Comparison of ENCODE assay signal across 29 cellular contexts in the genomic region with DNA sequence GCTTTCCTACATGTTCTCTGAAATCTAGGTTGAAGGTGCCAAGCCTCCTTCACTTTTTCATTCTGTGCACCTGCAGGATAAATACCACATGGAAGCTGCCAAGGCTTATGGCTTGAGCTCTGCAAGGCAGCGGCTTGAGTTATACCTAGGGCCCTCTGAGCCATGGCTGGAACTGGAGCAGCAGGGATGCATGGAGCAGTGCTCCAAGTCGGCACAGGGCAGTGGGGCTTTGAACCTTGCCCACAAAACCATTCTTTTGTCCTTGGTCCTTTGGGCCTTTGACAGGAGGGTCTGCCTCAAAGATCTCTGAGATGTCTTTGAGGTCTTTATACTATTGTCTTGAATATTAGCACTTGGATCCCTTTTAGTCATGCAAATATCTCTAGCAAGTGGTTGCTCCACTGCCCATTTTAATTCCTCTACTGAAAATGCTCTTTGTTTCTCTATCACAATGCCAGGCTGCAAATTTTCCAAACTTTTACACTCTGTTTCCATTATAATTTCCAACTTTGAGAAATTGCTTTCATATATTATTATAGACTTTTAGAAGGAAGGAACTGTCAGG.
"Had no signal": no experiment of that assay in that cellular context is flagged by ENCODE, and none has a peak within 500 bp of the region (broad histone marks: within the 10 kb centered on the region; RNA-seq: fewer than 3 reads in every experiment).

No MANE protein-coding gene starts in this region.

- H3K36me3 Mint-ChIP-seq: activated naive CD4-positive, alpha-beta T cell treated with anti-CD3 and anti-CD28 coated beads, Interleukin-2, amount 50 U/mL, for 24 hours had no signal

- H3K27me3 ChIP-seq: ascending aorta, body of pancreas, SJSA1 had no signal

- H3K27ac ChIP-seq: ascending aorta, body of pancreas, SJSA1 had no signal

- H3K4me3 ChIP-seq: ascending aorta, body of pancreas, SJSA1 had no signal

- H3K4me1 ChIP-seq: ascending aorta, body of pancreas, SJSA1 had no signal

- H3K4me1 Mint-ChIP-seq: activated B cell treated with CpG ODN at 0.5 μM for 24 hours; activated CD4-positive, alpha-beta T cell treated with anti-CD3 and anti-CD28 coated beads, Interleukin-2, amount 10 ng/mL, durations not matched to agents 24 days and 14 days; activated CD8-positive, alpha-beta memory T cell treated with anti-CD3 and anti-CD28 coated beads, Interleukin-2, amount 10 ng/mL, durations not matched to agents 7 days and 5 days; activated naive CD4-positive, alpha-beta T cell treated with anti-CD3 and anti-CD28 coated beads, Interleukin-2, amount 50 U/mL, for 24 hours; central memory CD8-positive, alpha-beta T cell had no signal

- DNase-seq: activated B cell treated with CpG ODN at 0.5 μM for 24 hours; activated CD4-positive, alpha-beta T cell treated with anti-CD3 and anti-CD28 coated beads for 1 hour; activated CD4-positive, alpha-beta T cell treated with anti-CD3 and anti-CD28 coated beads, Interleukin-2, amount 10 ng/mL, durations not matched to agents 24 days and 14 days; activated CD4-positive, alpha-beta T cell treated with anti-CD3 and anti-CD28 coated beads, Interleukin-2, amount 50 U/mL, for 48 hours; activated CD8-positive, alpha-beta memory T cell treated with anti-CD3 and anti-CD28 coated beads, Interleukin-2, amount 10 ng/mL, durations not matched to agents 7 days and 5 days; activated effector memory CD4-positive, alpha-beta T cell treated with Interleukin-2 at 50 U/mL for 16 hours; activated naive CD4-positive, alpha-beta T cell; activated T-cell treated with anti-CD3 and anti-CD28 coated beads, Interleukin-2, amount 50 U/mL, for 24 hours; amniotic stem cell; body of pancreas; Kasumi-1; NCI-H1105 treated with DMSO at 0.1 percent for 48 hours; NCI-H1436 treated with DMSO at 0.1 percent for 48 hours; NCI-H187 treated with DMSO at 0.1 percent for 48 hours; NCI-H2081 treated with DMSO at 0.1 percent for 48 hours; NCI-H446; NCI-H524; PC-3; SHP77; T-helper 9 cell had no signal

- H3K36me3 ChIP-seq: ascending aorta, SJSA1 had no signal

- H3K27me3 Mint-ChIP-seq: activated B cell treated with CpG ODN at 0.5 μM for 24 hours; activated CD4-positive, alpha-beta T cell treated with anti-CD3 and anti-CD28 coated beads, Interleukin-2, amount 10 ng/mL, durations not matched to agents 24 days and 14 days; activated CD8-positive, alpha-beta memory T cell treated with anti-CD3 and anti-CD28 coated beads, Interleukin-2, amount 10 ng/mL, durations not matched to agents 7 days and 5 days; activated naive CD4-positive, alpha-beta T cell treated with anti-CD3 and anti-CD28 coated beads, Interleukin-2, amount 50 U/mL, for 24 hours; central memory CD8-positive, alpha-beta T cell had no signal

- H3K9me3 ChIP-seq: ascending aorta, body of pancreas, SJSA1 had no signal

- H3K4me3 Mint-ChIP-seq: activated B cell treated with CpG ODN at 0.5 μM for 24 hours; activated CD4-positive, alpha-beta T cell treated with anti-CD3 and anti-CD28 coated beads, Interleukin-2, amount 10 ng/mL, durations not matched to agents 24 days and 14 days; activated CD8-positive, alpha-beta memory T cell treated with anti-CD3 and anti-CD28 coated beads, Interleukin-2, amount 10 ng/mL, durations not matched to agents 7 days and 5 days; activated naive CD4-positive, alpha-beta T cell treated with anti-CD3 and anti-CD28 coated beads, Interleukin-2, amount 50 U/mL, for 24 hours; activated T-cell treated with anti-CD3 and anti-CD28 coated beads, Interleukin-2, amount 50 U/mL, for 24 hours; activated T-helper 1 cell treated with anti-CD3 and anti-CD28 coated beads, Interleukin-12 subunit alpha, Interleukin-12 subunit beta, Interleukin-2, Interleukin-4 antibody, amounts not matched to agents 30 ng/mL and 10 ng/mL and 1 ng/mL, durations not matched to agents 14 hours and 24 hours and 36 hours; central memory CD8-positive, alpha-beta T cell; T-helper 1 cell treated with Interleukin-12 subunit alpha and Interleukin-12 subunit beta and Interleukin-4 antibody, amounts not matched to agents 30 μg/mL and 1 μg/mL, for 36 hours had no signal

- H3K27ac Mint-ChIP-seq: activated B cell treated with CpG ODN at 0.5 μM for 24 hours; activated CD4-positive, alpha-beta T cell treated with anti-CD3 and anti-CD28 coated beads, Interleukin-2, amount 10 ng/mL, durations not matched to agents 24 days and 14 days; activated CD8-positive, alpha-beta memory T cell treated with anti-CD3 and anti-CD28 coated beads, Interleukin-2, amount 10 ng/mL, durations not matched to agents 7 days and 5 days; activated naive CD4-positive, alpha-beta T cell treated with anti-CD3 and anti-CD28 coated beads, Interleukin-2, amount 50 U/mL, for 24 hours; activated T-cell treated with anti-CD3 and anti-CD28 coated beads, Interleukin-2, amount 50 U/mL, for 24 hours; activated T-helper 1 cell treated with anti-CD3 and anti-CD28 coated beads, Interleukin-12 subunit alpha, Interleukin-12 subunit beta, Interleukin-2, Interleukin-4 antibody, amounts not matched to agents 30 ng/mL and 10 ng/mL and 1 ng/mL, durations not matched to agents 14 hours and 24 hours and 36 hours; T-helper 1 cell treated with Interleukin-12 subunit alpha and Interleukin-12 subunit beta and Interleukin-4 antibody, amounts not matched to agents 30 μg/mL and 1 μg/mL, for 36 hours had no signal

- ATAC-seq: activated CD8-positive, alpha-beta memory T cell treated with anti-CD3 and anti-CD28 coated beads, Interleukin-2, amount 10 ng/mL, durations not matched to agents 7 days and 5 days; body of pancreas; PC-3; SK-N-SH treated with all-trans-retinoic acid at 6 μM for 48 hours had no signal

- H3K9me3 Mint-ChIP-seq: activated B cell treated with CpG ODN at 0.5 μM for 24 hours; activated CD4-positive, alpha-beta T cell treated with anti-CD3 and anti-CD28 coated beads, Interleukin-2, amount 10 ng/mL, durations not matched to agents 24 days and 14 days; activated naive CD4-positive, alpha-beta T cell treated with anti-CD3 and anti-CD28 coated beads, Interleukin-2, amount 50 U/mL, for 24 hours; activated T-cell treated with anti-CD3 and anti-CD28 coated beads, Interleukin-2, amount 50 U/mL, for 24 hours had no signal

- FAIRE-seq: bronchial epithelial cell, RCC 7860 had no signal
